In genomic region chr10:80528901-80529300, GRCh38 we compare ENCODE assay signal across 1 cellular context.
TF ChIP-seq lines count a peak whose summit lies in the region.

No MANE protein-coding gene starts in this region.

TF ChIP-seq in K562, 482 proteins besides CTCF, POLR2A, EP300 and RAD21 (continued from another document):
- no peak for TF ChIP-seq ETS1 (conservative IDR thresholded peaks at IDR 0.05; ENCODE audit: control insufficient read depth, low read depth, low read length)
- TF ChIP-seq RBM25 (IDR thresholded peaks at IDR 0.05; ENCODE audit: low read depth, low read length, severe bottlenecking), result no peak
- no peak for TF ChIP-seq PYGO2 (tag; IDR thresholded peaks at IDR 0.05)
- TF ChIP-seq ZNF165 (CRISPR knock-in tag; IDR thresholded peaks at IDR 0.05; ENCODE audit: borderline replicate concordance), result no peak
- TF ChIP-seq SRSF1 (IDR thresholded peaks at IDR 0.05; ENCODE audit: low read depth, low read length), result no peak
- no peak for TF ChIP-seq CREB5 (CRISPR knock-in tag; IDR thresholded peaks at IDR 0.05)
- TF ChIP-seq ZNF592 (IDR thresholded peaks at IDR 0.05), result no peak
- no peak for TF ChIP-seq KAT7 (CRISPR knock-in tag; IDR thresholded peaks at IDR 0.05; ENCODE audit: borderline replicate concordance)
- TF ChIP-seq SREBF2 (CRISPR knock-in tag; IDR thresholded peaks at IDR 0.05), result no peak
- TF ChIP-seq KAT8 (IDR thresholded peaks at IDR 0.05; ENCODE audit: low read depth), result no peak
TF ChIP-seq in K562: peak in this region for 0.
